In genomic region chr3:101780661-101781060, GRCh38 we compare ENCODE assay signal across 8 cellular contexts. TPM values are rescaled to one million over a fixed set of nuclear protein-coding genes. Genes with fewer than 3 reads are reported as not detected.
A peak's percentile ranks its signal among the peaks of the same experiment; 100 is the strongest.
DNase-seq lines count a peak whose midpoint lies in the region; ATAC-seq and TF ChIP-seq lines count a peak whose summit lies in the region.

No MANE protein-coding gene starts in this region.

- H3K4me3 ChIP-seq in AG10803 (ENCODE audit: low read length) (peak overlapping the region; percentile 89), astrocyte of the cerebellum (ENCODE audit: low read depth, low read length) (peak overlapping the region; percentile 58)

- BruUV-seq in Calu3 (replicated peaks; lab: Mats Ljungman, UMichigan), result no TSS peak

- H3K4me1 Mint-ChIP-seq in Calu3 (ENCODE audit: low read depth, unreplicated experiment), result no peaks in the 10 kb centered on the region

- H3K27me3 Mint-ChIP-seq in Calu3 (ENCODE audit: unreplicated experiment), result no peaks in the 10 kb centered on the region

- ATAC-seq in HG02870 (IDR thresholded peaks at IDR 0.05; ENCODE audit: unreplicated experiment) (no peak), GM18498 (IDR thresholded peaks at IDR 0.05; ENCODE audit: unreplicated experiment) (no peak)

- intact Hi-C loops in Calu3 (cut with micrococcal nuclease; ENCODE audit: unreplicated experiment), result no loop called here

- in situ Hi-C loops in astrocyte of the cerebellum (cut with HindIII; ENCODE audit: low sequenced_read_pairs), result no loop called here

- H3K9me3 Mint-ChIP-seq in Calu3 (ENCODE audit: low read depth, unreplicated experiment), result no peaks in the 10 kb centered on the region

- CTCF ChIA-PET in Calu3 (lab: Charles Lee), result no interaction called here

- H3K27ac Mint-ChIP-seq in Calu3 (ENCODE audit: unreplicated experiment), result no peak overlapping the region

- no peak overlapping the region for H3K4me3 Mint-ChIP-seq in Calu3 (ENCODE audit: low read depth, unreplicated experiment)

- peaks cover 17% of the 10 kb centered on the region for H3K36me3 Mint-ChIP-seq in Calu3 (ENCODE audit: insufficient read depth, unreplicated experiment)

- peak; percentile 85 for DNase-seq in AG10803 (ENCODE audit: low read depth)
- DNase-seq in HPDE6-E6E7 (ENCODE audit: extremely low spot score), result peak; percentile 57
- DNase-seq in astrocyte of the cerebellum (ENCODE audit: low read depth), result peak; percentile 31
- peak; percentile 78 for DNase-seq in medulla oblongata (ENCODE audit: extremely low spot score)
- DNase-seq in Calu3, result no peak
- DNase-seq in NCI-H345 treated with DMSO at 0.1 percent for 48 hours (lab: John Stamatoyannopoulos, UW; ENCODE audit: unreplicated experiment), result no peak

- TF ChIP-seq CTCF in AG10803 (conservative IDR thresholded peaks at IDR 0.05; ENCODE audit: low read length) (no peak), astrocyte of the cerebellum (IDR thresholded peaks at IDR 0.05; ENCODE audit: low read depth, low read length, missing control alignments) (no peak), Calu3 (IDR thresholded peaks at IDR 0.05; ENCODE audit: unreplicated experiment) (no peak)

RNA-seq across cellular contexts. Expression of gene NXPE3, which starts 1.6 kb away (rescaled TPM):
- total RNA-seq in Calu3 (2022), result 3.0 and 3.1 TPM in 2 replicates

RNA-seq across cellular contexts. Expression of gene CEP97, which starts 56.2 kb away (rescaled TPM):
- 5.4 and 6.4 TPM in 2 replicates for total RNA-seq in Calu3 (2022)

Comparison
In these comparisons a context has a peak if more than half of its experiments do, and no peak if none do; other contexts are left out.
1. DNase-seq: peak in AG10803 (single experiment), HPDE6-E6E7 (single experiment), astrocyte of the cerebellum (single experiment) and medulla oblongata (single experiment); none in Calu3 (single experiment) and NCI-H345 treated with DMSO at 0.1 percent for 48 hours (single experiment).